Comparison of ENCODE assay signal across 12 cellular contexts in the genomic region with DNA sequence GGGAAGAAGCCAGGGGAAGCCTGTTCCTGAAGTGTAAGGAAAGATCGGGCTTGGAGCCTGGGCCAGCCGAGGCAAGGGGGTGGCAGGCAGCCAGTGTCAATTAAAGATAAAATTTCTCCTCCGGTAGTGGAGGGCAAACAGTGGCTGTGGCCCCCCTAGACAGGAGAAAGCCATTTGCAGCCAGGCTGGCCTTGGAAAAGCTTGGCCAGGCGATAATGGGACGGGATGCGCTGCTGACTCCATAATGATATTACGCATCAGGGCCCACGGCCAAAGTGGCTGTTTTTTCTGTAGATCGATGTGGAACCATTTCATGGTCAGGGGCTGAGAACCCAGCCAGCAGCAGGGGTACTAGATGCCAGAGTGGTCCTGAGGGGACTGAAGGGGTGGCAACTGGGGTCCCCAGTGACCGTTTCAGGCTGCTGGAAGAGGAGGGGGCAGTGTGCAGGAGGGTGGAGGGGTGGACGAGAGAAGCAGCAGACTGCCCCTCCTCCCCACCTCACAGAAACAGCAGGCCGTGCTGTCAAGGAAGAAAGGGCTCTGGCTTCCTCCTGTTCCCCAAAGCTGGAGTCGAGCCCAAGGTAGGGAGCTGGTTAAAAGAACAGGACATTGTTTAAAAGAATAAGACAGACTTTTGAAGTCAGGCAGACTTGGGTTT. TPM values are rescaled to one million over a fixed set of nuclear protein-coding genes. Genes with fewer than 3 reads are reported as not detected.
DNase-seq lines count a peak whose midpoint lies in the region; ATAC-seq and TF ChIP-seq lines count a peak whose summit lies in the region.
"Had no signal": no experiment of that assay in that cellular context is flagged by ENCODE, and none has a peak within 500 bp of the region (broad histone marks: within the 10 kb centered on the region; RNA-seq: fewer than 3 reads in every experiment).

No MANE protein-coding gene starts in this region.

- no peak overlapping the region for H3K4me3 ChIP-seq in astrocyte of the spinal cord (ENCODE audit: low read depth, low read length)
- no peak overlapping the region for H3K4me3 ChIP-seq in upper lobe of left lung

- DNase-seq in CD14-positive monocyte (ENCODE audit: low spot score) (no peak), HFFc6 (no peak), astrocyte of the spinal cord (ENCODE audit: low read depth, low spot score) (peak; percentile 2), nephron progenitor cell (no peak), upper lobe of left lung (no peak), epidermal melanocyte (ENCODE audit: insufficient read length, low spot score) (no peak), cerebellar cortex (ENCODE audit: low spot score) (no peak)
- DNase-seq: activated B cell treated with CpG ODN at 0.5 μM for 24 hours, DND-41, endodermal cell, NCI-H1417 treated with DMSO at 0.1 percent for 48 hours had no signal

- peaks cover 0 to 13% (median 0%) of the 10 kb centered on the region in 4 donors for H3K36me3 ChIP-seq in upper lobe of left lung

- WGBS in upper lobe of left lung, 2 donors, result 53 to 67% methylated on average over 11 to 13 of the region's 13 CpGs

- in situ Hi-C loops in astrocyte of the spinal cord (cut with HindIII; ENCODE audit: low sequenced_read_pairs), result no loop called here

- TF ChIP-seq POLR2A in upper lobe of left lung (IDR thresholded peaks at IDR 0.05), result no peak

- intact Hi-C loops in CD14-positive monocyte (cut with micrococcal nuclease), result no loop called here

- H3K4me3 Mint-ChIP-seq in CD14-positive monocyte, result no peak overlapping the region
- peak overlapping the region; percentile 28 for H3K4me3 Mint-ChIP-seq in HFFc6
- no peak overlapping the region for H3K4me3 Mint-ChIP-seq in nephron progenitor cell
- H3K4me3 Mint-ChIP-seq: activated B cell treated with CpG ODN at 0.5 μM for 24 hours, endodermal cell had no signal

- ATAC-seq in upper lobe of left lung (ENCODE audit: low FRiP score in 2 of 2) (no peak), GM18858 (IDR thresholded peaks at IDR 0.05; ENCODE audit: unreplicated experiment) (no peak)

- no peaks in the 10 kb centered on the region for H3K9me3 ChIP-seq in upper lobe of left lung

- TF ChIP-seq CTCF in CD14-positive monocyte (IDR thresholded peaks at IDR 0.05) (no peak), HFFc6 (IDR thresholded peaks at IDR 0.05) (no peak), astrocyte of the spinal cord (IDR thresholded peaks at IDR 0.05; ENCODE audit: low read depth, low read length) (no peak), nephron progenitor cell (IDR thresholded peaks at IDR 0.05) (no peak), upper lobe of left lung (IDR thresholded peaks at IDR 0.05) (no peak)

- H3K4me1 ChIP-seq in upper lobe of left lung, result peaks cover 5 to 11% (median 6%) of the 10 kb centered on the region in 4 donors

- TF ChIP-seq EP300 in upper lobe of left lung (IDR thresholded peaks at IDR 0.05), result no peak

- H3K36me3 Mint-ChIP-seq in CD14-positive monocyte (no peaks in the 10 kb centered on the region), HFFc6 (ENCODE audit: low read depth) (peaks cover 10% of the 10 kb centered on the region), nephron progenitor cell (ENCODE audit: low read depth) (no peaks in the 10 kb centered on the region)

- H3K27me3 Mint-ChIP-seq in CD14-positive monocyte (ENCODE audit: low read depth in 3 of 3), result peaks cover 1 to 5% (median 3%) of the 10 kb centered on the region in 3 donors
- peaks cover 2% of the 10 kb centered on the region; the same call in 1 of the 2 replicates for H3K27me3 Mint-ChIP-seq in HFFc6 (ENCODE audit: insufficient read depth)
- H3K27me3 Mint-ChIP-seq in nephron progenitor cell (ENCODE audit: low read depth, poor library complexity), result peaks cover 14% of the 10 kb centered on the region
- H3K27me3 Mint-ChIP-seq: activated B cell treated with CpG ODN at 0.5 μM for 24 hours had no signal

- H3K27ac ChIP-seq in upper lobe of left lung, result peak overlapping the region in 2 of 4 donors; percentile 1 to 21

- no peaks in the 10 kb centered on the region for H3K27me3 ChIP-seq in upper lobe of left lung

- H3K27ac Mint-ChIP-seq in CD14-positive monocyte (peak overlapping the region in 6 of 7 donors; percentile 46 to 86 (median 68)), HFFc6 (peak overlapping the region; percentile 92), nephron progenitor cell (peak overlapping the region; percentile 49)
- H3K27ac Mint-ChIP-seq: activated B cell treated with CpG ODN at 0.5 μM for 24 hours, endodermal cell had no signal

- H3K9me3 Mint-ChIP-seq in CD14-positive monocyte, result no peaks in the 10 kb centered on the region
- H3K9me3 Mint-ChIP-seq in HFFc6, result no peaks in the 10 kb centered on the region
- no peaks in the 10 kb centered on the region for H3K9me3 Mint-ChIP-seq in nephron progenitor cell
- H3K9me3 Mint-ChIP-seq: activated B cell treated with CpG ODN at 0.5 μM for 24 hours, endodermal cell had no signal

- peaks cover 28% of the 10 kb centered on the region for H3K4me1 Mint-ChIP-seq in CD14-positive monocyte
- H3K4me1 Mint-ChIP-seq in HFFc6 (ENCODE audit: low read depth), result peaks cover 50% of the 10 kb centered on the region
- peaks cover 14% of the 10 kb centered on the region for H3K4me1 Mint-ChIP-seq in nephron progenitor cell
- H3K4me1 Mint-ChIP-seq: endodermal cell had no signal

RNA-seq across cellular contexts. Expression of gene KCNC4, which starts 25.2 kb away (rescaled TPM):
- under 1 TPM; 0.03 to 0.12 TPM for polyA plus RNA-seq in CD14-positive monocyte
- 10 to 100 TPM in 4 of 6 experiments, 1 to 10 TPM in 2; 8.8 to 22.6 (median 11.2) TPM for total RNA-seq in HFFc6 (2021; fragmentation: NEBNext Ultra II Directional; extraction: Animal tissue kit (Norgen Biotek cat#: 25700))
- total RNA-seq in upper lobe of left lung, result 10 to 100 TPM in 1 of 6 donors, 1 to 10 TPM in 5; 2.5 to 11.9 (median 4.4) TPM
